14 cellular contexts compared by ENCODE assay signal in the genomic region with DNA sequence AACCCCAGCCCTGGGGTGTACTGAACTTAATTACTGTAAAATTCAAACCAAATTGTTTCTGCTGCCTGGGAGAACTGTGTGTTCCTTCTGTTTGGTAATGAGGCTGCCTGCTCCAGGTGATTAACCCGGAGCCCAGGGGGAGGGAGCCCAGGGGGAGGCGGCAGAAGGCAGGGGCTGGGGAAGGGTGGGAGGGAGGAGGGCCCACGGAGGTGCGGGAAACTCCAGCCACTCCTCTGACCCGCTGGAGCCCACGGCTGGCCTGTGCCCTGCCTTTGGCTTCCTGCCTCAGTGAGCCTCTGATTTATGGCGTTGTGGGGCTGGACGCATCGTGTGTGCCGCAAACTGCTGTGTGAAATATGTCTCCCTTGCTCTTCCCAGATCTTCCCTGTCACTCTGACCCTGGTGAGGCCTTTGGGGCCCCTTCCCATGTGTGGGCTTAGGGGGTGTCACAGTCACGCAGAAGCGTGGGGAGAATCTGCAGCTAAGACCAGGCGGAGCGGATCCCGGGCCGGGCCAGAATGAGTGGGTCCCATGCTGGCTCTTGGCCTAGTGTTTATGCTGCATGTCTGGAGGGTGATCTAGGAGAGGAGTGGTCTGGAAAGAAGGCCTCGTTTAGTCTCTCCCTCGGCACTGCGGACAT.
A peak's percentile ranks its signal among the peaks of the same experiment; 100 is the strongest.
DNase-seq lines count a peak whose midpoint lies in the region; ATAC-seq and TF ChIP-seq lines count a peak whose summit lies in the region.
"Had no signal": no experiment of that assay in that cellular context is flagged by ENCODE, and none has a peak within 500 bp of the region (broad histone marks: within the 10 kb centered on the region; RNA-seq: fewer than 3 reads in every experiment).

No MANE protein-coding gene starts in this region.

- peak overlapping the region in 32 of 59 donors; percentile 6 to 74 (median 44) for H3K27ac ChIP-seq in dorsolateral prefrontal cortex
- peak overlapping the region; percentile 45 to 75 (median 56) for H3K27ac ChIP-seq in thyroid gland

- no peaks in the 10 kb centered on the region for H3K27me3 ChIP-seq in dorsolateral prefrontal cortex
- no peaks in the 10 kb centered on the region for H3K27me3 ChIP-seq in thyroid gland
- H3K27me3 ChIP-seq: upper lobe of left lung had no signal

- TF ChIP-seq CTCF in dorsolateral prefrontal cortex (IDR thresholded peaks at IDR 0.05 in 54 of 56, conservative IDR thresholded peaks at IDR 0.05 in 2 of 56; ENCODE audit: low read depth in 1 of 56, partially characterized antibody in 56 of 56): no peak
- no peak for TF ChIP-seq CTCF in nephron (IDR thresholded peaks at IDR 0.05; ENCODE audit: unreplicated experiment in 3 of 3)
- TF ChIP-seq CTCF in thyroid gland (IDR thresholded peaks at IDR 0.05): no peak

- DNase-seq in NCI-H1092 treated with DMSO at 0.1 percent for 48 hours (lab: John Stamatoyannopoulos, UW) (peak; percentile 55), NCI-H1092 (lab: John Stamatoyannopoulos, UW) (no peak), dorsolateral prefrontal cortex (no peak), thyroid gland (peak; percentile 55 to 74), putamen (ENCODE audit: low spot score) (no peak)
- DNase-seq: activated T-cell treated with anti-CD3 and anti-CD28 coated beads, Interleukin-2, amount 50 U/mL, for 4 hours; EL; hippocampal formation; naive B cell; NCI-H146 had no signal

- peak overlapping the region; percentile 94 to 98 (median 96) for H3K27ac Mint-ChIP-seq in nephron

- no peaks in the 10 kb centered on the region for H3K27me3 Mint-ChIP-seq in nephron (ENCODE audit: low read depth)
- H3K27me3 Mint-ChIP-seq: naive B cell had no signal

- 62 to 71% methylated on average over 14 to 17 of the region's 19 CpGs for WGBS in thyroid gland, 2 donors

- ATAC-seq in GM18502 (IDR thresholded peaks at IDR 0.05; ENCODE audit: poor library complexity, unreplicated experiment) (no peak), GM19351 (IDR thresholded peaks at IDR 0.05; ENCODE audit: unreplicated experiment) (no peak)
- ATAC-seq: activated T-cell treated with anti-CD3 and anti-CD28 coated beads, Interleukin-2, amount 50 U/mL, for 4 hours had no signal

- H3K4me3 Mint-ChIP-seq in nephron: peak overlapping the region in 2 of 3 experiments; percentile 45 to 75
- H3K4me3 Mint-ChIP-seq: activated T-cell treated with anti-CD3 and anti-CD28 coated beads, Interleukin-2, amount 50 U/mL, for 4 hours; naive B cell had no signal

- H3K36me3 Mint-ChIP-seq in nephron (ENCODE audit: low read depth): peaks cover 18% of the 10 kb centered on the region

- peaks cover 12 to 26% of the 10 kb centered on the region in 2 donors for H3K4me1 ChIP-seq in thyroid gland

- H3K9me3 ChIP-seq in thyroid gland: no peaks in the 10 kb centered on the region
- H3K9me3 ChIP-seq: upper lobe of left lung had no signal

- intact Hi-C loops in dorsolateral prefrontal cortex (cut with DNase I) (loop anchor here in 1 of 2 donors (5.0 kb wide), 1 partner anchor 46 kb away; no protein-coding TSS in a partner anchor), thyroid gland (cut with DNase I) (no loop called here)

- TF ChIP-seq POLR2A in thyroid gland (IDR thresholded peaks at IDR 0.05): no peak

- H3K9me3 Mint-ChIP-seq in nephron: no peaks in the 10 kb centered on the region
- H3K9me3 Mint-ChIP-seq: activated T-cell treated with anti-CD3 and anti-CD28 coated beads, Interleukin-2, amount 50 U/mL, for 4 hours; naive B cell had no signal

- H3K36me3 ChIP-seq in thyroid gland: peaks cover 15 to 22% of the 10 kb centered on the region in 2 donors

- H3K4me3 ChIP-seq in dorsolateral prefrontal cortex: peak overlapping the region in 3 of 59 donors; percentile 4 to 22 (median 7)
- H3K4me3 ChIP-seq in thyroid gland (replicated peaks in 1 of 3): no peak overlapping the region
- H3K4me3 ChIP-seq: upper lobe of left lung had no signal

- H3K4me1 Mint-ChIP-seq in nephron: peaks cover 39% of the 10 kb centered on the region

Comparison
In these comparisons a context has a peak if more than half of its experiments do, and no peak if none do; other contexts are left out.
1. DNase-seq: peak in NCI-H1092 treated with DMSO at 0.1 percent for 48 hours (single experiment) and thyroid gland (2 of 2); none in NCI-H1092 (single experiment), dorsolateral prefrontal cortex (0 of 10) and putamen (single experiment).